Comparison of ENCODE assay signal across 1 cellular context in genomic region chr14:69269381-69269780, GRCh38.
TF ChIP-seq lines count a peak whose summit lies in the region.

No MANE protein-coding gene starts in this region.

TF ChIP-seq in HepG2, 621 proteins besides CTCF, POLR2A, EP300 and RAD21:
- TF ChIP-seq YEATS2 (CRISPR knock-in tag; IDR thresholded peaks at IDR 0.05; ENCODE audit: borderline replicate concordance) (no peak), FOXP1 (IDR thresholded peaks at IDR 0.05) (0 out of 2 replicates have a peak, but pooled peaks have one; percentile 5), FOXP1 (CRISPR knock-in tag; IDR thresholded peaks at IDR 0.05) (no peak), ZNF646 (CRISPR knock-in tag; IDR thresholded peaks at IDR 0.05) (peak; percentile 79; the same call in 1 of the 2 replicates), TRIM22 (IDR thresholded peaks at IDR 0.05) (peak; percentile 26; the same call in 1 of the 2 replicates), ZNF687 (CRISPR knock-in tag; IDR thresholded peaks at IDR 0.05) (no peak), ZBTB7A (CRISPR knock-in tag; IDR thresholded peaks at IDR 0.05) (no peak), ZNF513 (CRISPR knock-in tag; conservative IDR thresholded peaks at IDR 0.05) (no peak), ZNF670 (CRISPR knock-in tag; IDR thresholded peaks at IDR 0.05; ENCODE audit: borderline replicate concordance) (no peak), MEIS2 (CRISPR knock-in tag; IDR thresholded peaks at IDR 0.05) (no peak), BCL6 (CRISPR knock-in tag; IDR thresholded peaks at IDR 0.05) (no peak), ZNF607 (CRISPR knock-in tag; IDR thresholded peaks at IDR 0.05; ENCODE audit: borderline replicate concordance) (no peak), HDAC2 (CRISPR knock-in tag; IDR thresholded peaks at IDR 0.05) (no peak)
